Comparison of ENCODE assay signal across 20 cellular contexts in the genomic region with DNA sequence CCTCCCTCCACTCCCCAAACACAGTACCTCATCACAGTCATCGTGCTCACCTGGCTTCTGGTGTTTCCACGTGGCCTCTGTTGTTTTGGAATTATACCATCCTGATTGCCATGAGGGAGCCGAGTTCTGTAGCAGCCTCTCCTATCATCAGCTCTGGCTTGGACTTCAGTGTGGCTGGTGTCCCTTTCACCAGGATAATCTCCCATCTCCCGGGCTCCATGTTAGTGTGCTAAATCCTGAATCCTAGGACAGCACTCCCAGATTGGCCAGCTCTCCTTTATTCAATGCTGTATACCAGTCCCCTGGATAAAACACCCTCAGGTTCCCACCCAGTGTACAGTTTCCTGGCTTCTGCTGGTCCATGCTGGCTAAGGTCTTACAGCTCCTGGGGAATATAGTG. TPM values are rescaled to one million over a fixed set of nuclear protein-coding genes. Genes with fewer than 3 reads are reported as not detected.
DNase-seq lines count a peak whose midpoint lies in the region; ATAC-seq and TF ChIP-seq lines count a peak whose summit lies in the region.
"Had no signal": no experiment of that assay in that cellular context is flagged by ENCODE, and none has a peak within 500 bp of the region (broad histone marks: within the 10 kb centered on the region; RNA-seq: fewer than 3 reads in every experiment).

No MANE protein-coding gene starts in this region.

- H3K36me3 Mint-ChIP-seq in neural progenitor cell: peaks cover 4% of the 10 kb centered on the region
- H3K36me3 Mint-ChIP-seq: CD14-positive monocyte; CD4-positive, alpha-beta memory T cell had no signal

- no peaks in the 10 kb centered on the region for H3F3A ChIP-seq in neural progenitor cell (ENCODE audit: low read depth)

- 83 to 91% methylated on average over 4 of the region's 4 CpGs for WGBS in heart right ventricle, 2 donors

- peak; percentile 32 for DNase-seq in NCI-H146 treated with DMSO at 0.1 percent for 48 hours (lab: John Stamatoyannopoulos, UW; ENCODE audit: unreplicated experiment)
- no peak for DNase-seq in NCI-H146 (lab: John Stamatoyannopoulos, UW)
- DNase-seq in cardiac septum (ENCODE audit: low spot score): peak; percentile 59
- DNase-seq in heart right ventricle: no peak
- peak; percentile 53 for DNase-seq in mesenteric fat pad (ENCODE audit: low spot score)
- no peak for DNase-seq in neural progenitor cell (ENCODE audit: low spot score)
- DNase-seq: AML-193; CD4-positive, alpha-beta memory T cell; DMS153; DMS79; GDM1; HFFc6; IMR-90 had no signal

- no peak overlapping the region for H3K4me2 ChIP-seq in neural progenitor cell
- H3K4me2 ChIP-seq: A549, GM23338 had no signal

- H3K27ac ChIP-seq in heart right ventricle (no peak overlapping the region), neural progenitor cell (no peak overlapping the region)
- H3K27ac ChIP-seq: 22Rv1, HL-60 had no signal

- H3K79me2 ChIP-seq in neural progenitor cell (ENCODE audit: low read depth): no peaks in the 10 kb centered on the region

- H3K27ac Mint-ChIP-seq in neural progenitor cell: no peak overlapping the region
- H3K27ac Mint-ChIP-seq: CD4-positive, alpha-beta memory T cell; GM23338; HFFc6 had no signal

- H3K4me3 ChIP-seq in heart right ventricle: no peak overlapping the region
- no peak overlapping the region for H3K4me3 ChIP-seq in neural progenitor cell
- H3K4me3 ChIP-seq: A549, GM23338 had no signal

- intact Hi-C loops in cardiac septum (cut with DNase I): no loop called here
- intact Hi-C loops in heart right ventricle (cut with DNase I): no loop called here

- no peak overlapping the region for H3K4me3 Mint-ChIP-seq in neural progenitor cell
- H3K4me3 Mint-ChIP-seq: CD14-positive monocyte; CD4-positive, alpha-beta memory T cell; GM23338; HFFc6 had no signal

- no peak for ATAC-seq in heart right ventricle
- ATAC-seq in GM21367 (IDR thresholded peaks at IDR 0.05; ENCODE audit: unreplicated experiment): no peak
- ATAC-seq: GM23338, HCT116 had no signal

- H3K4me1 Mint-ChIP-seq in neural progenitor cell: no peaks in the 10 kb centered on the region
- H3K4me1 Mint-ChIP-seq: GM23338 had no signal

- no peaks in the 10 kb centered on the region for H4K20me1 ChIP-seq in neural progenitor cell (ENCODE audit: low read depth)

- TF ChIP-seq CTCF in heart right ventricle (IDR thresholded peaks at IDR 0.05): no peak
- no peak for TF ChIP-seq CTCF in neural progenitor cell (IDR thresholded peaks at IDR 0.05)

- H3K36me3 ChIP-seq in heart right ventricle (no peaks in the 10 kb centered on the region), neural progenitor cell (no peaks in the 10 kb centered on the region)

- no peaks in the 10 kb centered on the region for H3K9me3 Mint-ChIP-seq in neural progenitor cell
- H3K9me3 Mint-ChIP-seq: HFFc6 had no signal

- H2AFZ ChIP-seq in neural progenitor cell (replicated peaks): no peak overlapping the region
- H2AFZ ChIP-seq: GM23338 had no signal

- peaks cover 4% of the 10 kb centered on the region for H3K27me3 Mint-ChIP-seq in neural progenitor cell (ENCODE audit: insufficient read depth, low read depth)
- H3K27me3 Mint-ChIP-seq: CD4-positive, alpha-beta memory T cell had no signal

- peaks cover 0 to 10% (median 0%) of the 10 kb centered on the region in 9 donors for H3K4me1 ChIP-seq in heart right ventricle
- no peaks in the 10 kb centered on the region for H3K4me1 ChIP-seq in neural progenitor cell

- H3K9me3 ChIP-seq in heart right ventricle (no peaks in the 10 kb centered on the region), neural progenitor cell (ENCODE audit: low read depth) (no peaks in the 10 kb centered on the region)
- H3K9me3 ChIP-seq: A549 had no signal

- H3K27me3 ChIP-seq in heart right ventricle (no peaks in the 10 kb centered on the region), neural progenitor cell (no peaks in the 10 kb centered on the region)

- no peak overlapping the region for H3K9ac ChIP-seq in neural progenitor cell

RNA-seq across cellular contexts. Expression of a gene that starts 53.3 kb away (rescaled TPM):
- total RNA-seq in cardiac septum (24.5 TPM), heart right ventricle (10 to 100 TPM; 11.3 to 33.3 (median 25.4) TPM), mesenteric fat pad (5.9 TPM), neural progenitor cell (ENCODE audit: low replicate concordance) (0.34 and 0.37 TPM in 2 replicates)
- 1 to 10 TPM in 1 of 2 donors, under 1 TPM in 1; 0.58 to 1.8 TPM for polyA plus RNA-seq in heart right ventricle
- total RNA-seq: HFFc6 had no signal
- polyA plus RNA-seq: CD14-positive monocyte had no signal

Comparison
In these comparisons a context has a peak if more than half of its experiments do, and no peak if none do; other contexts are left out.
1. DNase-seq: peak in NCI-H146 treated with DMSO at 0.1 percent for 48 hours (single experiment), cardiac septum (single experiment) and mesenteric fat pad (single experiment); none in NCI-H146 (single experiment), heart right ventricle (0 of 2) and neural progenitor cell (single experiment).